In the genomic region with DNA sequence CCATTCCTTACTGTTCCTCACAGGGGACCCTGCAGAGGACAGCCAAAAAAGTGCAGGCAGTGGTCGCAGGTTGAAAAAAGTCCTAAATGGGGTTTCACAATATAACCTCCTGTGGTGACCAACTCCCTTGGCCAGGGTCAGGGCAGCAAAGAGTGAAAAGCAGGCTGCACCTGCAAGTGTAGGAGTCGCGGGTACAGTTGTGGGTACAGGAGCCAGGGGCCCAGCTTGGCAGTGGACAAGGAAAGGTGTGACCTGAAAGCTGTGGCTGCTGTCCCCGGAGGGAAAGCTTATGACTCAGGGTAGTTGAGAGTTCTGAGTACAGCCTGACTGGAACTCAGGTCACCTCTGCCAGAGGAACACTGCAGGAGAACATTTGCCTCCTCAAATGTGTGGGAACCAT, we compare ENCODE assay signal across 1 cellular context.
TF ChIP-seq lines count a peak whose summit lies in the region.

No MANE protein-coding gene starts in this region.

TF ChIP-seq in H1, 55 proteins besides CTCF, POLR2A, EP300 and RAD21:
- TF ChIP-seq CTBP2 (IDR thresholded peaks at IDR 0.05; ENCODE audit: borderline replicate concordance, insufficient read depth, insufficient read length, low read length), result no peak
- TF ChIP-seq JUN (IDR thresholded peaks at IDR 0.05; ENCODE audit: low read depth, low read length), result no peak
- no peak for TF ChIP-seq GTF2F1 (IDR thresholded peaks at IDR 0.05; ENCODE audit: borderline replicate concordance, low read depth, low read length)
- TF ChIP-seq CREB1 (IDR thresholded peaks at IDR 0.05), result no peak
- no peak for TF ChIP-seq SIN3A (conservative IDR thresholded peaks at IDR 0.05 in 1 of 2, IDR thresholded peaks at IDR 0.05 in 1 of 2; ENCODE audit: low read depth in 1 of 2, low read length in 2 of 2)
- no peak for TF ChIP-seq TAF1 (IDR thresholded peaks at IDR 0.05; ENCODE audit: low read depth, low read length)
- no peak for TF ChIP-seq BCL11A (IDR thresholded peaks at IDR 0.05; ENCODE audit: low read depth in 2 of 2, low read length in 2 of 2)
- TF ChIP-seq GABPA (IDR thresholded peaks at IDR 0.05; ENCODE audit: borderline replicate concordance, insufficient read depth, low read length), result no peak
- TF ChIP-seq NRF1 (IDR thresholded peaks at IDR 0.05; ENCODE audit: low read depth, low read length), result no peak
- TF ChIP-seq RXRA (IDR thresholded peaks at IDR 0.05; ENCODE audit: insufficient read depth, low read depth, low read length), result no peak
- no peak for TF ChIP-seq ASH2L (IDR thresholded peaks at IDR 0.05; ENCODE audit: low read length)
- no peak for TF ChIP-seq KDM4A (IDR thresholded peaks at IDR 0.05; ENCODE audit: low read depth, low read length, severe bottlenecking)
- no peak for TF ChIP-seq FOSL1 (IDR thresholded peaks at IDR 0.05; ENCODE audit: insufficient read depth, low read depth, low read length)
- no peak for TF ChIP-seq CHD1 (IDR thresholded peaks at IDR 0.05; ENCODE audit: low read depth, low read length)
- TF ChIP-seq KDM1A (IDR thresholded peaks at IDR 0.05; ENCODE audit: borderline replicate concordance, low read length), result no peak
- no peak for TF ChIP-seq NANOG (IDR thresholded peaks at IDR 0.05; ENCODE audit: insufficient read depth, low read depth, low read length, poor library complexity, severe bottlenecking)
- TF ChIP-seq TEAD4 (IDR thresholded peaks at IDR 0.05; ENCODE audit: low read depth, low read length), result no peak
- TF ChIP-seq, protein P1, sequence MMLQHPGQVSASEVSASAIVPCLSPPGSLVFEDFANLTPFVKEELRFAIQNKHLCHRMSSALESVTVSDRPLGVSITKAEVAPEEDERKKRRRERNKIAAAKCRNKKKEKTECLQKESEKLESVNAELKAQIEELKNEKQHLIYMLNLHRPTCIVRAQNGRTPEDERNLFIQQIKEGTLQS (IDR thresholded peaks at IDR 0.05; ENCODE audit: insufficient read depth, low read depth, low read length), result no peak
- TF ChIP-seq SP4 (IDR thresholded peaks at IDR 0.05; ENCODE audit: low read length), result no peak
- no peak for TF ChIP-seq CHD2 (IDR thresholded peaks at IDR 0.05; ENCODE audit: low read length)
TF ChIP-seq in H1: peak in this region for 0.
